27 cellular contexts compared by ENCODE assay signal in genomic region chr1:175090775-175091174, GRCh38. TPM values are rescaled to one million over a fixed set of nuclear protein-coding genes. Genes with fewer than 3 reads are reported as not detected.
"Had no signal": no experiment of that assay in that cellular context is flagged by ENCODE, and none has a peak within 500 bp of the region (broad histone marks: within the 10 kb centered on the region; RNA-seq: fewer than 3 reads in every experiment).

No MANE protein-coding gene starts in this region.

- H3K27ac Mint-ChIP-seq: activated B cell treated with CpG ODN at 0.5 μM for 24 hours; activated CD4-positive, alpha-beta T cell treated with anti-CD3 and anti-CD28 coated beads for 36 hours; activated naive CD8-positive, alpha-beta T cell treated with anti-CD3 and anti-CD28 coated beads for 36 hours; activated T-helper 2 cell treated with anti-CD3 and anti-CD28 coated beads, Interferon-gamma antibody, Interleukin-2, Interleukin-4, amounts not matched to agents 10 μg/mL and 5 μg/mL and 100 μg/mL, durations not matched to agents 14 hours and 24 hours and 36 hours; effector memory CD8-positive, alpha-beta T cell; immature natural killer cell; mesothelial cell of epicardium; natural killer cell; stimulated activated naive CD8-positive, alpha-beta T cell treated with anti-CD3 and anti-CD28 coated beads, Interleukin-15, Interleukin-2, amounts not matched to agents 100 ng/mL and 50 ng/mL, for 24 hours had no signal

- H3K4me3 ChIP-seq: breast epithelium, colonic mucosa, dorsolateral prefrontal cortex, esophagus squamous epithelium, left lung, tibial artery had no signal

- ATAC-seq: activated CD4-positive, alpha-beta T cell treated with anti-CD3 and anti-CD28 coated beads for 36 hours; activated T-cell treated with anti-CD3 and anti-CD28 coated beads, Interleukin-2, amount 50 U/mL, for 4 hours; effector memory CD8-positive, alpha-beta T cell; left lung; natural killer cell had no signal

- H3K4me1 ChIP-seq: breast epithelium, colonic mucosa, esophagus squamous epithelium, left lung, tibial artery had no signal

- H3K27me3 Mint-ChIP-seq: activated CD4-positive, alpha-beta T cell treated with anti-CD3 and anti-CD28 coated beads for 36 hours; activated naive CD8-positive, alpha-beta T cell treated with anti-CD3 and anti-CD28 coated beads for 36 hours; stimulated activated naive CD8-positive, alpha-beta T cell treated with anti-CD3 and anti-CD28 coated beads, Interleukin-15, Interleukin-2, amounts not matched to agents 100 ng/mL and 50 ng/mL, for 24 hours had no signal

- H3K27ac ChIP-seq: breast epithelium, colonic mucosa, dorsolateral prefrontal cortex, esophagus squamous epithelium, left lung, tibial artery had no signal

- H3K36me3 Mint-ChIP-seq: activated naive CD8-positive, alpha-beta T cell treated with anti-CD3 and anti-CD28 coated beads for 36 hours; immature natural killer cell; mesothelial cell of epicardium; natural killer cell had no signal

- H3K9me3 Mint-ChIP-seq: activated B cell treated with CpG ODN at 0.5 μM for 24 hours; activated naive CD8-positive, alpha-beta T cell treated with anti-CD3 and anti-CD28 coated beads for 36 hours; activated T-cell treated with anti-CD3 and anti-CD28 coated beads, Interleukin-2, amount 50 U/mL, for 4 hours; activated T-helper 2 cell treated with anti-CD3 and anti-CD28 coated beads, Interferon-gamma antibody, Interleukin-2, Interleukin-4, amounts not matched to agents 10 μg/mL and 5 μg/mL and 100 μg/mL, durations not matched to agents 14 hours and 24 hours and 36 hours; effector memory CD8-positive, alpha-beta T cell; immature natural killer cell; mesothelial cell of epicardium; natural killer cell; stimulated activated naive CD8-positive, alpha-beta T cell treated with anti-CD3 and anti-CD28 coated beads, Interleukin-15, Interleukin-2, amounts not matched to agents 100 ng/mL and 50 ng/mL, for 24 hours had no signal

- H3K4me1 Mint-ChIP-seq: activated B cell treated with CpG ODN at 0.5 μM for 24 hours; activated CD4-positive, alpha-beta T cell treated with anti-CD3 and anti-CD28 coated beads for 36 hours; activated naive CD8-positive, alpha-beta T cell treated with anti-CD3 and anti-CD28 coated beads for 36 hours; immature natural killer cell; natural killer cell had no signal

- H3K9me3 ChIP-seq: breast epithelium, colonic mucosa, esophagus squamous epithelium, left lung, tibial artery had no signal

- H3K27me3 ChIP-seq: breast epithelium, colonic mucosa, dorsolateral prefrontal cortex, esophagus squamous epithelium, left lung, tibial artery had no signal

- H3K36me3 ChIP-seq: breast epithelium, colonic mucosa, esophagus squamous epithelium, left lung, tibial artery had no signal

- DNase-seq: activated B cell treated with CpG ODN at 0.5 μM for 24 hours; activated CD4-positive, alpha-beta T cell treated with anti-CD3 and anti-CD28 coated beads for 36 hours; activated CD4-positive, alpha-beta T cell treated with anti-CD3 and anti-CD28 coated beads, Interleukin-2, amount 50 U/mL, for 4 hours; activated CD8-positive, alpha-beta memory T cell treated with anti-CD3 and anti-CD28 coated beads, Interleukin-2, amount 50 U/mL, for 48 hours; activated naive CD4-positive, alpha-beta T cell; activated naive CD8-positive, alpha-beta T cell treated with anti-CD3 and anti-CD28 coated beads for 36 hours; activated T-cell treated with anti-CD3 and anti-CD28 coated beads, Interleukin-2, amount 50 U/mL, for 4 hours; amniotic stem cell; colonic mucosa; dorsolateral prefrontal cortex; effector memory CD8-positive, alpha-beta T cell; esophagus squamous epithelium; immature natural killer cell; left lung; mammary epithelial cell; natural killer cell; retina; stimulated activated CD4-positive, alpha-beta T cell treated with anti-CD3 and anti-CD28 coated beads, Interleukin-4, amount 100 ng/mL, for 4 hours; T-helper 1 cell; T-helper 9 cell; tibial artery had no signal

- H3K4me3 Mint-ChIP-seq: activated B cell treated with CpG ODN at 0.5 μM for 24 hours; activated CD4-positive, alpha-beta T cell treated with anti-CD3 and anti-CD28 coated beads for 36 hours; activated naive CD8-positive, alpha-beta T cell treated with anti-CD3 and anti-CD28 coated beads for 36 hours; activated T-cell treated with anti-CD3 and anti-CD28 coated beads, Interleukin-2, amount 50 U/mL, for 4 hours; effector memory CD8-positive, alpha-beta T cell; immature natural killer cell; mesothelial cell of epicardium; natural killer cell; stimulated activated naive CD8-positive, alpha-beta T cell treated with anti-CD3 and anti-CD28 coated beads, Interleukin-15, Interleukin-2, amounts not matched to agents 100 ng/mL and 50 ng/mL, for 24 hours had no signal

RNA-seq across cellular contexts. Expression of gene TNN, which starts 23.1 kb away (rescaled TPM):
- total RNA-seq: activated B cell treated with CpG ODN at 0.5 μM for 24 hours; activated T-cell treated with anti-CD3 and anti-CD28 coated beads, Interleukin-2, amount 50 U/mL, for 4 hours; activated T-helper 2 cell treated with anti-CD3 and anti-CD28 coated beads, Interferon-gamma antibody, Interleukin-2, Interleukin-4, amounts not matched to agents 10 μg/mL and 5 μg/mL and 100 μg/mL, durations not matched to agents 14 hours and 24 hours and 36 hours; kidney epithelial cell; mammary epithelial cell; natural killer cell; ureter had no signal
- polyA plus RNA-seq: immature natural killer cell, mammary epithelial cell had no signal
